8 cellular contexts compared by ENCODE assay signal in genomic region chr1:1272341-1273151, GRCh38. TPM values are rescaled to one million over a fixed set of nuclear protein-coding genes. Genes with fewer than 3 reads are reported as not detected.
A peak's percentile ranks its signal among the peaks of the same experiment; 100 is the strongest.
DNase-seq lines count a peak whose midpoint lies in the region; ATAC-seq, FAIRE-seq and TF ChIP-seq lines count a peak whose summit lies in the region.

No MANE protein-coding gene starts in this region.

- DNase-seq in BE2C (no peak), HK-2 (ENCODE audit: unreplicated experiment) (peak; percentile 23), keratinocyte (ENCODE audit: low read depth, low spot score) (no peak), thoracic aorta (ENCODE audit: low spot score) (no peak), GF-D8 (lab: John Stamatoyannopoulos, UW) (no peak), NCI-H524 treated with DMSO at 0.1 percent for 48 hours (lab: John Stamatoyannopoulos, UW) (no peak), sciatic nerve (ENCODE audit: low spot score) (no peak)
- DNase-seq in activated naive CD4-positive, alpha-beta T cell treated with anti-CD3 and anti-CD28 coated beads, Interleukin-2, amount 10 ng/mL, durations not matched to agents 7 days and 5 days = peak; percentile 44

- no peaks in the 10 kb centered on the region for H3K27me3 Mint-ChIP-seq in activated naive CD4-positive, alpha-beta T cell treated with anti-CD3 and anti-CD28 coated beads, Interleukin-2, amount 10 ng/mL, durations not matched to agents 7 days and 5 days

- H3K79me2 ChIP-seq in keratinocyte (ENCODE audit: control insufficient read depth, insufficient read depth, low read length) = peaks cover 55% of the 10 kb centered on the region

- no peak for FAIRE-seq in keratinocyte (lab: Jason Lieb, UNC)

- dilution Hi-C loops in keratinocyte (cut with MboI; ENCODE audit: extremely low pct_ligation_motif_present, low sequenced_read_pairs) = no loop called here

- H4K20me1 ChIP-seq in keratinocyte (ENCODE audit: control insufficient read depth, extremely low read depth, insufficient read depth, low read length) = peaks cover 19% of the 10 kb centered on the region

- ATAC-seq in thoracic aorta (ENCODE audit: insufficient number of reproducible peaks, low FRiP score, low read depth) = no peak
- no peak for ATAC-seq in sciatic nerve

- peak overlapping the region; percentile 90 for H3K4me3 Mint-ChIP-seq in activated naive CD4-positive, alpha-beta T cell treated with anti-CD3 and anti-CD28 coated beads, Interleukin-2, amount 10 ng/mL, durations not matched to agents 7 days and 5 days

- H3K9me3 ChIP-seq in BE2C (no peaks in the 10 kb centered on the region), keratinocyte (ENCODE audit: control insufficient read depth, low read depth, low read length) (no peaks in the 10 kb centered on the region), thoracic aorta (no peaks in the 10 kb centered on the region)

- CTCF ChIA-PET in activated naive CD4-positive, alpha-beta T cell treated with anti-CD3 and anti-CD28 coated beads, Interleukin-2, amount 10 ng/mL, durations not matched to agents 7 days and 5 days (lab: Charles Lee) = no interaction called here

- no peak overlapping the region for H2AFZ ChIP-seq in keratinocyte (ENCODE audit: control insufficient read depth, low read length)

- peak overlapping the region; percentile 87 for H3K27ac Mint-ChIP-seq in activated naive CD4-positive, alpha-beta T cell treated with anti-CD3 and anti-CD28 coated beads, Interleukin-2, amount 10 ng/mL, durations not matched to agents 7 days and 5 days

- intact Hi-C loops in sciatic nerve (cut with DNase I) = no loop called here

- H3K9me1 ChIP-seq in keratinocyte (ENCODE audit: control insufficient read depth, extremely low read depth, insufficient read depth, low read length) = peaks cover 7% of the 10 kb centered on the region

- H3K36me3 Mint-ChIP-seq in activated naive CD4-positive, alpha-beta T cell treated with anti-CD3 and anti-CD28 coated beads, Interleukin-2, amount 10 ng/mL, durations not matched to agents 7 days and 5 days = peaks cover 33% of the 10 kb centered on the region

- peak overlapping the region; percentile 100 for H3K4me2 ChIP-seq in keratinocyte (ENCODE audit: control insufficient read depth, extremely low read depth, insufficient read depth, low read depth, low read length)

- H3K36me3 ChIP-seq in BE2C = peaks cover 23% of the 10 kb centered on the region
- H3K36me3 ChIP-seq in keratinocyte (ENCODE audit: control insufficient read depth in 2 of 2, extremely low read depth in 1 of 2, insufficient read depth in 2 of 2, low read length in 2 of 2) = peaks cover 11 to 12% of the 10 kb centered on the region in 2 experiments
- H3K36me3 ChIP-seq in thoracic aorta = peaks cover 2% of the 10 kb centered on the region

- TF ChIP-seq CTCF in BE2C (IDR thresholded peaks at IDR 0.05; ENCODE audit: low read depth, low read length) = no peak
- no peak for TF ChIP-seq CTCF in keratinocyte (optimal IDR thresholded peaks at IDR 0.05 in 1 of 3, IDR thresholded peaks at IDR 0.05 in 1 of 3, conservative IDR thresholded peaks at IDR 0.05 in 1 of 3; ENCODE audit: extremely low read depth in 1 of 3, insufficient read depth in 2 of 3, low read length in 3 of 3)
- TF ChIP-seq CTCF in thoracic aorta (IDR thresholded peaks at IDR 0.05) = no peak

- peaks cover 44% of the 10 kb centered on the region for H3K4me1 Mint-ChIP-seq in activated naive CD4-positive, alpha-beta T cell treated with anti-CD3 and anti-CD28 coated beads, Interleukin-2, amount 10 ng/mL, durations not matched to agents 7 days and 5 days

- H3K27me3 ChIP-seq in BE2C (no peaks in the 10 kb centered on the region), keratinocyte (ENCODE audit: control insufficient read depth, extremely low read depth, insufficient read depth, low read length) (no peaks in the 10 kb centered on the region), thoracic aorta (replicated peaks; ENCODE audit: insufficient read depth) (no peaks in the 10 kb centered on the region)

- H3K4me3 ChIP-seq in BE2C (ENCODE audit: low read depth, low read length) = peak overlapping the region; percentile 94
- peak overlapping the region; percentile 64 to 98 (median 92) for H3K4me3 ChIP-seq in keratinocyte (ENCODE audit: control insufficient read depth in 2 of 3, extremely low read depth in 1 of 3, insufficient read depth in 2 of 3, low read depth in 1 of 3, low read length in 3 of 3)
- peak overlapping the region; percentile 97 for H3K4me3 ChIP-seq in thoracic aorta

- H3K9ac ChIP-seq in keratinocyte (ENCODE audit: control insufficient read depth, extremely low read depth, insufficient read depth, low read length) = peak overlapping the region; percentile 91

- H3K27ac ChIP-seq in keratinocyte (ENCODE audit: control insufficient read depth, insufficient read depth, low read length) (peak overlapping the region; percentile 76), thoracic aorta (peak overlapping the region in 1 of 2 donors; percentile 27)

- H3K9me3 Mint-ChIP-seq in activated naive CD4-positive, alpha-beta T cell treated with anti-CD3 and anti-CD28 coated beads, Interleukin-2, amount 10 ng/mL, durations not matched to agents 7 days and 5 days = no peaks in the 10 kb centered on the region

- H3K4me1 ChIP-seq in BE2C (no peaks in the 10 kb centered on the region), keratinocyte (ENCODE audit: control insufficient read depth, extremely low read depth, insufficient read depth, low read length) (peaks cover 31% of the 10 kb centered on the region), thoracic aorta (ENCODE audit: control insufficient read depth in 1 of 2, low read depth in 2 of 2) (peaks cover 21 to 37% of the 10 kb centered on the region in 2 donors)

RNA-seq across cellular contexts. Expression of gene UBE2J2, which starts 1.1 kb away (rescaled TPM):
- 166 TPM for polyA plus RNA-seq in BE2C (2012; ENCODE audit: insufficient read depth, insufficient read length, low read depth)
- polyA plus RNA-seq in keratinocyte = 18.2 to 37.3 TPM (median 27.0 TPM) in 3 replicates
- 56.0 TPM for polyA plus RNA-seq in keratinocyte (2011; ENCODE audit: low read depth)
- 30.3 and 35.2 TPM in 2 replicates for polyA plus RNA-seq in keratinocyte (2011; cell fraction: cytosol; rRNA removed)
- 31.1 and 36.6 TPM in 2 replicates for polyA plus RNA-seq in keratinocyte (2011; cell fraction: nucleus; rRNA removed)
- 35.9 and 38.4 TPM in 2 replicates for polyA plus RNA-seq in keratinocyte (2012; ENCODE audit: low replicate concordance)
- polyA minus RNA-seq in keratinocyte = 4.7 to 17.3 TPM (median 10.2 TPM) in 3 replicates
- 30.3 TPM for polyA minus RNA-seq in keratinocyte (2011; cell fraction: cytosol; rRNA and poly(A)+ RNA removed)
- 13.8 and 16.6 TPM in 2 replicates for polyA minus RNA-seq in keratinocyte (2011; cell fraction: nucleus; rRNA and poly(A)+ RNA removed)
- total RNA-seq in thoracic aorta (10 to 100 TPM; 43.5 to 57.7 TPM), sciatic nerve (50.5 TPM)

RNA-seq across cellular contexts. Expression of gene SCNN1D, which starts 7.7 kb away (rescaled TPM):
- polyA plus RNA-seq in BE2C (2012; ENCODE audit: insufficient read depth, insufficient read length, low read depth) = 5.7 TPM
- polyA plus RNA-seq in keratinocyte = 0.08 to 0.32 TPM (median 0.16 TPM) in 3 replicates
- polyA plus RNA-seq in keratinocyte (2011; ENCODE audit: low read depth) = 0.16 TPM
- polyA plus RNA-seq in keratinocyte (2011; cell fraction: cytosol; rRNA removed) = 0.04 and 0.05 TPM in 2 replicates
- polyA plus RNA-seq in keratinocyte (2011; cell fraction: nucleus; rRNA removed) = 0.94 and 1.3 TPM in 2 replicates
- 0.44 and 0.93 TPM in 2 replicates for polyA plus RNA-seq in keratinocyte (2012; ENCODE audit: low replicate concordance)
- not detected in 3 replicates for polyA minus RNA-seq in keratinocyte
- not detected for polyA minus RNA-seq in keratinocyte (2011; cell fraction: cytosol; rRNA and poly(A)+ RNA removed)
- 0.32 and 0.39 TPM in 2 replicates for polyA minus RNA-seq in keratinocyte (2011; cell fraction: nucleus; rRNA and poly(A)+ RNA removed)
- 10 to 100 TPM in 1 of 2 donors, 1 to 10 TPM in 1; 1.8 to 10.3 TPM for total RNA-seq in thoracic aorta
- total RNA-seq in sciatic nerve = 12.5 TPM

RNA-seq across cellular contexts. Expression of gene C1QTNF12, which starts 26.0 kb away (rescaled TPM):
- 8.4 TPM for polyA plus RNA-seq in BE2C (2012; ENCODE audit: insufficient read depth, insufficient read length, low read depth)
- 0.15 to 0.46 TPM (median 0.18 TPM) in 3 replicates for polyA plus RNA-seq in keratinocyte
- not detected for polyA plus RNA-seq in keratinocyte (2011; ENCODE audit: low read depth)
- 0.14 TPM in 1 of 2 replicates, not detected in the other for polyA plus RNA-seq in keratinocyte (2011; cell fraction: cytosol; rRNA removed)
- polyA plus RNA-seq in keratinocyte (2011; cell fraction: nucleus; rRNA removed) = 1.1 and 1.2 TPM in 2 replicates
- polyA plus RNA-seq in keratinocyte (2012; ENCODE audit: low replicate concordance) = 0.26 and 1.9 TPM in 2 replicates
- polyA minus RNA-seq in keratinocyte = not detected in 3 replicates
- not detected for polyA minus RNA-seq in keratinocyte (2011; cell fraction: cytosol; rRNA and poly(A)+ RNA removed)
- not detected in 2 replicates for polyA minus RNA-seq in keratinocyte (2011; cell fraction: nucleus; rRNA and poly(A)+ RNA removed)
- total RNA-seq in thoracic aorta (10 to 100 TPM in 1 of 2 donors, 1 to 10 TPM in 1; 2.9 to 12.5 TPM), sciatic nerve (3.5 TPM)

RNA-seq across cellular contexts. Expression of gene ACAP3, which starts 35.2 kb away (rescaled TPM):
- 526 TPM for polyA plus RNA-seq in BE2C (2012; ENCODE audit: insufficient read depth, insufficient read length, low read depth)
- 13.4 to 45.8 TPM (median 17.4 TPM) in 3 replicates for polyA plus RNA-seq in keratinocyte
- 11.6 TPM for polyA plus RNA-seq in keratinocyte (2011; ENCODE audit: low read depth)
- polyA plus RNA-seq in keratinocyte (2011; cell fraction: cytosol; rRNA removed) = 6.8 and 11.9 TPM in 2 replicates
- 114 and 161 TPM in 2 replicates for polyA plus RNA-seq in keratinocyte (2011; cell fraction: nucleus; rRNA removed)
- polyA plus RNA-seq in keratinocyte (2012; ENCODE audit: low replicate concordance) = 23.3 TPM in 2 replicates
- 19.9 to 32.3 TPM (median 29.2 TPM) in 3 replicates for polyA minus RNA-seq in keratinocyte
- 55.4 TPM for polyA minus RNA-seq in keratinocyte (2011; cell fraction: cytosol; rRNA and poly(A)+ RNA removed)
- polyA minus RNA-seq in keratinocyte (2011; cell fraction: nucleus; rRNA and poly(A)+ RNA removed) = 47.2 and 52.3 TPM in 2 replicates
- 100 to 1,000 TPM in 1 of 2 donors, 10 to 100 TPM in 1; 41.6 to 121 TPM for total RNA-seq in thoracic aorta
- total RNA-seq in sciatic nerve = 74.7 TPM

RNA-seq across cellular contexts. Expression of gene PUSL1, which starts 35.9 kb away (rescaled TPM):
- 58.9 TPM for polyA plus RNA-seq in BE2C (2012; ENCODE audit: insufficient read depth, insufficient read length, low read depth)
- 11.4 to 20.5 TPM (median 14.9 TPM) in 3 replicates for polyA plus RNA-seq in keratinocyte
- 2.0 TPM for polyA plus RNA-seq in keratinocyte (2011; ENCODE audit: low read depth)
- polyA plus RNA-seq in keratinocyte (2011; cell fraction: cytosol; rRNA removed) = 8.6 and 26.5 TPM in 2 replicates
- 12.2 and 16.8 TPM in 2 replicates for polyA plus RNA-seq in keratinocyte (2011; cell fraction: nucleus; rRNA removed)
- 9.1 and 19.4 TPM in 2 replicates for polyA plus RNA-seq in keratinocyte (2012; ENCODE audit: low replicate concordance)
- 3.8 to 11.5 TPM (median 4.9 TPM) in 3 replicates for polyA minus RNA-seq in keratinocyte
- polyA minus RNA-seq in keratinocyte (2011; cell fraction: cytosol; rRNA and poly(A)+ RNA removed) = 22.4 TPM
- polyA minus RNA-seq in keratinocyte (2011; cell fraction: nucleus; rRNA and poly(A)+ RNA removed) = 7.5 and 17.3 TPM in 2 replicates
- 10 to 100 TPM; 22.1 to 22.6 TPM for total RNA-seq in thoracic aorta
- total RNA-seq in sciatic nerve = 11.3 TPM

Comparison
In these comparisons a context has a peak if more than half of its experiments do, and no peak if none do; other contexts are left out.
1. DNase-seq: peak in HK-2 (single experiment) and activated naive CD4-positive, alpha-beta T cell treated with anti-CD3 and anti-CD28 coated beads, Interleukin-2, amount 10 ng/mL, durations not matched to agents 7 days and 5 days (single experiment); none in BE2C (single experiment), keratinocyte (single experiment), thoracic aorta (single experiment), GF-D8 (single experiment), NCI-H524 treated with DMSO at 0.1 percent for 48 hours (single experiment) and sciatic nerve (single experiment).
2. Peak in every context shown above with its lines, with median percentiles within 50 percentile points of each other: H3K4me3 ChIP-seq.